Comparison of ENCODE assay signal across 7 cellular contexts in genomic region chr3:127791221-127791913, GRCh38. TPM values are rescaled to one million over a fixed set of nuclear protein-coding genes. Genes with fewer than 3 reads are reported as not detected.
DNase-seq lines count a peak whose midpoint lies in the region; ATAC-seq and TF ChIP-seq lines count a peak whose summit lies in the region.

No MANE protein-coding gene starts in this region.

- peak; percentile 35 for TF ChIP-seq CTCF in HL-60 (IDR thresholded peaks at IDR 0.05; ENCODE audit: insufficient read depth, low read length)
- peak in 3 of 6 experiments; percentile 18 to 37 (median 23) for TF ChIP-seq CTCF in esophagus squamous epithelium (IDR thresholded peaks at IDR 0.05)

- H3K4me3 ChIP-seq in HL-60 (replicated peaks; ENCODE audit: insufficient read depth, low read length) (no peak overlapping the region), SJCRH30 (no peak overlapping the region), esophagus squamous epithelium (no peak overlapping the region), skeletal muscle cell (ENCODE audit: low read depth, low read length) (no peak overlapping the region)

- H3K36me3 ChIP-seq in SJCRH30 (peaks cover 6% of the 10 kb centered on the region), esophagus squamous epithelium (peaks cover 0 to 51% (median 0%) of the 10 kb centered on the region in 3 donors)

- WGBS in esophagus squamous epithelium, 2 donors = 28 to 41% methylated on average over 7 of the region's 9 CpGs

- intact Hi-C loops in esophagus squamous epithelium (cut with DNase I) = no loop called here

- H3K9me3 ChIP-seq in SJCRH30 (replicated peaks) = no peaks in the 10 kb centered on the region
- no peaks in the 10 kb centered on the region for H3K9me3 ChIP-seq in esophagus squamous epithelium

- peaks cover 22% of the 10 kb centered on the region for H3K4me1 ChIP-seq in SJCRH30
- H3K4me1 ChIP-seq in esophagus squamous epithelium = peaks cover 0 to 73% (median 20%) of the 10 kb centered on the region in 3 donors

- peak; percentile 85 for ATAC-seq in GM19452 (IDR thresholded peaks at IDR 0.05; ENCODE audit: unreplicated experiment)
- ATAC-seq in GM21526 (IDR thresholded peaks at IDR 0.05; ENCODE audit: low FRiP score, unreplicated experiment) = no peak

- peak; percentile 55 for DNase-seq in G401 (ENCODE audit: low spot score)
- DNase-seq in HL-60 (ENCODE audit: low read depth in 1 of 2, low spot score in 1 of 2) = peak in 1 of 2 experiments; percentile 49
- peak; percentile 83 to 93 for DNase-seq in SJCRH30
- no peak for DNase-seq in esophagus squamous epithelium (lab: John Stamatoyannopoulos, UW)
- peak; percentile 68 for DNase-seq in skeletal muscle cell (ENCODE audit: low read depth)

- H3K27me3 ChIP-seq in HL-60 (ENCODE audit: insufficient read depth, poor library complexity, severe bottlenecking) (no peaks in the 10 kb centered on the region), SJCRH30 (no peaks in the 10 kb centered on the region), esophagus squamous epithelium (no peaks in the 10 kb centered on the region)

- H3K27ac ChIP-seq in HL-60 (replicated peaks) (no peak overlapping the region), SJCRH30 (peak overlapping the region; percentile 28), esophagus squamous epithelium (peak overlapping the region; percentile 44 to 78 (median 72))

- no peak for TF ChIP-seq POLR2A in esophagus squamous epithelium (IDR thresholded peaks at IDR 0.05)

- in situ Hi-C loops in G401 (cut with HindIII; ENCODE audit: low sequenced_read_pairs) = no loop called here

RNA-seq across cellular contexts. Expression of gene MGLL, which starts 30.9 kb away (rescaled TPM):
- not detected in 2 replicates for total RNA-seq in G401 (2014; rRNA removed; shearing (Covaris generic))
- 32.6 and 41.7 TPM in 2 replicates for total RNA-seq in SJCRH30 (2014; rRNA removed; shearing (Covaris generic))
- total RNA-seq in esophagus squamous epithelium = 100 to 1,000 TPM in 1 of 4 donors, 10 to 100 TPM in 3; 36.7 to 146 (median 73.5) TPM

Comparison
In these comparisons a context has a peak if more than half of its experiments do, and no peak if none do; other contexts are left out.
1. RNA of gene MGLL, which starts 30.9 kb away (total RNA-seq): 36.7 to 146 TPM in esophagus squamous epithelium and 32.6 to 41.7 TPM in SJCRH30; not detected in G401; every median in the first group is over 10 times any median in the second.